Comparison of ENCODE assay signal across 19 cellular contexts in genomic region chr17:1144139-1144538, GRCh38.
"Had no signal": no experiment of that assay in that cellular context is flagged by ENCODE, and none has a peak within 500 bp of the region (broad histone marks: within the 10 kb centered on the region; RNA-seq: fewer than 3 reads in every experiment).

No MANE protein-coding gene starts in this region.

- H3K9me3 ChIP-seq: adrenal gland, esophagus muscularis mucosa, ovary, spleen, stomach, thoracic aorta, upper lobe of right lung had no signal

- H3K9me3 Mint-ChIP-seq: activated naive CD4-positive, alpha-beta T cell treated with anti-CD3 and anti-CD28 coated beads, Interleukin-2, amount 50 U/mL, for 24 hours; natural killer cell had no signal

- H3K4me1 ChIP-seq: adrenal gland, spleen, upper lobe of right lung had no signal

- H3K27ac Mint-ChIP-seq: activated CD4-positive, alpha-beta T cell treated with anti-CD3 and anti-CD28 coated beads, Interleukin-2, amount 10 ng/mL, durations not matched to agents 24 days and 14 days; activated CD8-positive, alpha-beta T cell treated with anti-CD3 and anti-CD28 coated beads, Interleukin-2, amount 10 ng/mL, durations not matched to agents 7 days and 5 days; activated naive CD4-positive, alpha-beta T cell treated with anti-CD3 and anti-CD28 coated beads, Interleukin-2, amount 50 U/mL, for 24 hours; natural killer cell; T-cell had no signal

- H3K36me3 ChIP-seq: adrenal gland, ovary, stomach, thoracic aorta, upper lobe of right lung had no signal

- H3K27me3 ChIP-seq: adrenal gland, esophagus muscularis mucosa, ovary, spleen, stomach, upper lobe of right lung had no signal

- H3K36me3 Mint-ChIP-seq: activated naive CD4-positive, alpha-beta T cell treated with anti-CD3 and anti-CD28 coated beads, Interleukin-2, amount 50 U/mL, for 24 hours; natural killer cell had no signal

- H3K4me3 Mint-ChIP-seq: activated CD4-positive, alpha-beta T cell treated with anti-CD3 and anti-CD28 coated beads, Interleukin-2, amount 10 ng/mL, durations not matched to agents 24 days and 14 days; activated CD8-positive, alpha-beta T cell treated with anti-CD3 and anti-CD28 coated beads, Interleukin-2, amount 10 ng/mL, durations not matched to agents 7 days and 5 days; activated naive CD4-positive, alpha-beta T cell treated with anti-CD3 and anti-CD28 coated beads, Interleukin-2, amount 50 U/mL, for 24 hours; natural killer cell; T-cell had no signal

- DNase-seq: activated CD4-positive, alpha-beta T cell treated with anti-CD3 and anti-CD28 coated beads, Interleukin-2, amount 10 ng/mL, durations not matched to agents 24 days and 14 days; activated CD4-positive, CD25-positive, alpha-beta regulatory T cell; activated CD8-positive, alpha-beta memory T cell treated with anti-CD3 and anti-CD28 coated beads, Interleukin-2, amount 50 U/mL, for 4 hours; activated CD8-positive, alpha-beta T cell treated with anti-CD3 and anti-CD28 coated beads, Interleukin-2, amount 10 ng/mL, durations not matched to agents 7 days and 5 days; activated effector memory CD4-positive, alpha-beta T cell treated with anti-CD3 and anti-CD28 coated beads, Interleukin-2, amount 50 U/mL, for 16 hours; activated T-cell treated with anti-CD3 and anti-CD28 coated beads, Interleukin-2, amount 50 U/mL, for 48 hours; adrenal gland; left ventricle myocardium superior; natural killer cell; ovary; spleen; stomach; T-cell; T-helper 9 cell; upper lobe of right lung had no signal

- H3K4me1 Mint-ChIP-seq: activated CD4-positive, alpha-beta T cell treated with anti-CD3 and anti-CD28 coated beads, Interleukin-2, amount 10 ng/mL, durations not matched to agents 24 days and 14 days; activated naive CD4-positive, alpha-beta T cell treated with anti-CD3 and anti-CD28 coated beads, Interleukin-2, amount 50 U/mL, for 24 hours; T-cell had no signal

- H3K27ac ChIP-seq: adrenal gland, esophagus muscularis mucosa, ovary, spleen, stomach, thoracic aorta, upper lobe of right lung had no signal

- ATAC-seq: activated CD8-positive, alpha-beta T cell treated with anti-CD3 and anti-CD28 coated beads, Interleukin-2, amount 10 ng/mL, durations not matched to agents 7 days and 5 days; left ventricle myocardium superior; natural killer cell; sciatic nerve; T-cell; upper lobe of right lung had no signal

- H3K4me3 ChIP-seq: adrenal gland, esophagus muscularis mucosa, ovary, spleen, stomach, thoracic aorta, upper lobe of right lung had no signal

- H3K27me3 Mint-ChIP-seq: activated CD4-positive, alpha-beta T cell treated with anti-CD3 and anti-CD28 coated beads, Interleukin-2, amount 10 ng/mL, durations not matched to agents 24 days and 14 days; activated naive CD4-positive, alpha-beta T cell treated with anti-CD3 and anti-CD28 coated beads, Interleukin-2, amount 50 U/mL, for 24 hours; T-cell had no signal
